Comparison of ENCODE assay signal across 26 cellular contexts in the genomic region with DNA sequence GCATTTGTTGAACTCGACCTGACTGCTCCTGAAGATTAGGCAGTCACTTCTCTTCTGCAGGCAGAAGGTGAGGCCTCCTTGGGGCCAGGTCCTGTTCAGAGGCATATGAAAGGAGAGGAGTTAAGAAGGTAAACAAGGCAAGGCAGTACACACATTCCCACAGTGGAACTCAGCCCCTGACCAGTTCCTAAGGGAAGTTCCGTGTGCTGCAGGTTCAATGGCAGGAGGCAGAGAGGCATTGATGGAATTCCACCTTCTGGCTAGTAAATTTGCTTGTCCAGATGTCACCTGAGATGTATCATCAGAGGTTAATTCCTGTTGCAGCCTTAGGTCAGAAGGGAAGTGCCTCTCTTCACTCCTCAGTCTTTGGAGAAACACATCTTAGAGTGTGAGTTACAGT.
"Had no signal": no experiment of that assay in that cellular context is flagged by ENCODE, and none has a peak within 500 bp of the region (broad histone marks: within the 10 kb centered on the region; RNA-seq: fewer than 3 reads in every experiment).

No MANE protein-coding gene starts in this region.

- H3K36me3 Mint-ChIP-seq: activated naive CD8-positive, alpha-beta T cell; naive thymus-derived CD8-positive, alpha-beta T cell had no signal

- DNase-seq: activated B cell treated with CpG ODN at 0.5 μM for 24 hours; activated CD4-positive, alpha-beta T cell treated with anti-CD3 and anti-CD28 coated beads for 36 hours; activated CD4-positive, alpha-beta T cell treated with anti-CD3 and anti-CD28 coated beads, Interleukin-2, amount 50 U/mL, for 48 hours; activated CD8-positive, alpha-beta memory T cell treated with anti-CD3 and anti-CD28 coated beads, Interleukin-2, amount 50 U/mL, for 48 hours; activated naive CD4-positive, alpha-beta T cell; activated T-cell treated with anti-CD3 and anti-CD28 coated beads, Interleukin-2, amount 50 U/mL, for 4 hours; adrenal gland; central memory CD4-positive, alpha-beta T cell; dermis blood vessel endothelial cell; effector CD8-positive, alpha-beta T cell; foreskin melanocyte; hippocampal formation; lower lobe of right lung; naive thymus-derived CD8-positive, alpha-beta T cell; ovary; psoas muscle; right cardiac atrium; stimulated activated CD4-positive, alpha-beta T cell treated with anti-CD3 and anti-CD28 coated beads, Interleukin-4, amount 100 ng/mL, for 24 hours; stimulated activated naive CD8-positive, alpha-beta T cell treated with anti-CD3 and anti-CD28 coated beads, Interleukin-15, Interleukin-2, amounts not matched to agents 100 U/mL and 50 U/mL, for 24 hours; T1000; thyroid gland had no signal

- ATAC-seq: activated CD4-positive, alpha-beta T cell treated with anti-CD3 and anti-CD28 coated beads for 36 hours; activated T-cell treated with anti-CD3 and anti-CD28 coated beads, Interleukin-2, amount 50 U/mL, for 4 hours; left lobe of liver; lower lobe of right lung; naive thymus-derived CD8-positive, alpha-beta T cell; psoas muscle; right cardiac atrium; stimulated activated naive CD8-positive, alpha-beta T cell treated with anti-CD3 and anti-CD28 coated beads, Interleukin-15, Interleukin-2, amounts not matched to agents 100 U/mL and 50 U/mL, for 24 hours had no signal

- H3K9me3 ChIP-seq: adrenal gland, lower lobe of right lung, neutrophil, ovary, psoas muscle, thyroid gland had no signal

- H3K27me3 ChIP-seq: adrenal gland, neutrophil, ovary, thyroid gland had no signal

- H3K9me3 Mint-ChIP-seq: activated B cell treated with CpG ODN at 0.5 μM for 24 hours; activated T-cell treated with anti-CD3 and anti-CD28 coated beads, Interleukin-2, amount 50 U/mL, for 4 hours; activated T-helper 2 cell treated with anti-CD3 and anti-CD28 coated beads, Interferon-gamma antibody, Interleukin-2, Interleukin-4, amounts not matched to agents 10 μg/mL and 5 μg/mL and 100 μg/mL, durations not matched to agents 14 hours and 24 hours and 36 hours; T-helper 1 cell treated with Interleukin-12 subunit alpha and Interleukin-12 subunit beta and Interleukin-4 antibody, amounts not matched to agents 30 μg/mL and 1 μg/mL, for 36 hours had no signal

- H3K4me1 ChIP-seq: adrenal gland, lower lobe of right lung, psoas muscle, thyroid gland had no signal

- H3K36me3 ChIP-seq: adrenal gland, lower lobe of right lung, neutrophil, ovary, thyroid gland had no signal

- H3K4me3 ChIP-seq: adrenal gland, lower lobe of right lung, ovary, psoas muscle, thyroid gland had no signal

- H3K4me1 Mint-ChIP-seq: activated B cell treated with CpG ODN at 0.5 μM for 24 hours; activated CD4-positive, alpha-beta T cell treated with anti-CD3 and anti-CD28 coated beads for 36 hours; naive thymus-derived CD8-positive, alpha-beta T cell had no signal

- H3K4me3 Mint-ChIP-seq: activated B cell treated with CpG ODN at 0.5 μM for 24 hours; activated CD4-positive, alpha-beta T cell treated with anti-CD3 and anti-CD28 coated beads for 36 hours; activated naive CD8-positive, alpha-beta T cell; activated T-cell treated with anti-CD3 and anti-CD28 coated beads, Interleukin-2, amount 50 U/mL, for 4 hours; naive thymus-derived CD8-positive, alpha-beta T cell; T-helper 1 cell treated with Interleukin-12 subunit alpha and Interleukin-12 subunit beta and Interleukin-4 antibody, amounts not matched to agents 30 μg/mL and 1 μg/mL, for 36 hours had no signal

- H3K27ac Mint-ChIP-seq: activated B cell treated with CpG ODN at 0.5 μM for 24 hours; activated CD4-positive, alpha-beta T cell treated with anti-CD3 and anti-CD28 coated beads for 36 hours; activated naive CD8-positive, alpha-beta T cell; activated T-helper 2 cell treated with anti-CD3 and anti-CD28 coated beads, Interferon-gamma antibody, Interleukin-2, Interleukin-4, amounts not matched to agents 10 μg/mL and 5 μg/mL and 100 μg/mL, durations not matched to agents 14 hours and 24 hours and 36 hours; naive thymus-derived CD8-positive, alpha-beta T cell; T-helper 1 cell treated with Interleukin-12 subunit alpha and Interleukin-12 subunit beta and Interleukin-4 antibody, amounts not matched to agents 30 μg/mL and 1 μg/mL, for 36 hours had no signal

- H3K27ac ChIP-seq: adrenal gland, lower lobe of right lung, neutrophil, ovary, psoas muscle, thyroid gland had no signal

- H3K27me3 Mint-ChIP-seq: activated B cell treated with CpG ODN at 0.5 μM for 24 hours; activated CD4-positive, alpha-beta T cell treated with anti-CD3 and anti-CD28 coated beads for 36 hours; activated naive CD8-positive, alpha-beta T cell; naive thymus-derived CD8-positive, alpha-beta T cell had no signal
